Comparison of ENCODE assay signal across 26 cellular contexts in the genomic region with DNA sequence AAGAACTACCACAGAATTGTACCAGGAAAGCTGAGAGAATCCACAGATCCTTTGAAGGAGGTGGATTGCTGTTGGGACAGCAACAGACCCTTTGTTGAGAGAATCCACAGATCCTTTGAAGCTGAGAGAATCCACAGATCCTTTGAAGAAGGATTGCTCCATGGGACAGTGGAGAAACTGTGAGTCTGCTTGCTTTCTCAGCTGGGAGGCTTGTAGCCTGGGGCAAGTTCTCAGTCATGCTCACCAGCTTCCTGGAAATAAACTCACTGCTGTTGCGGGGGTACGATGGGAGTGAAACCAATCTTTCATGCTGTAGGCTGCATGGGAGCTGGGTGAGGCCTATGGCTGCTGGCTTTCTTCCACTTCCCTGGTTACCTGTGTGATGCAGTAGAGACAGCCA.
"Had no signal": no experiment of that assay in that cellular context is flagged by ENCODE, and none has a peak within 500 bp of the region (broad histone marks: within the 10 kb centered on the region; RNA-seq: fewer than 3 reads in every experiment).

No MANE protein-coding gene starts in this region.

- ATAC-seq: esophagus mucosa; left colon; naive thymus-derived CD8-positive, alpha-beta T cell; psoas muscle; stimulated activated effector memory CD8-positive, alpha-beta T cell treated with anti-CD3 and anti-CD28 coated beads, Interleukin-12 subunit alpha, Interleukin-12 subunit beta, amount 100 ng/mL, for 72 hours had no signal

- DNase-seq: activated CD4-positive, alpha-beta memory T cell treated with anti-CD3 and anti-CD28 coated beads for 36 hours; activated CD4-positive, alpha-beta T cell treated with anti-CD3 and anti-CD28 coated beads, Interleukin-2, amount 10 ng/mL, durations not matched to agents 24 days and 14 days; activated CD4-positive, CD25-positive, alpha-beta regulatory T cell treated with anti-CD3 and anti-CD28 coated beads, Interleukin-2, amount 50 U/mL, for 72 hours; activated CD8-positive, alpha-beta memory T cell treated with anti-CD3 and anti-CD28 coated beads, Interleukin-2, amount 50 U/mL, for 4 hours; activated effector memory CD4-positive, alpha-beta T cell treated with anti-CD3 and anti-CD28 coated beads, Interleukin-2, amount 50 U/mL, for 16 hours; activated naive CD4-positive, alpha-beta T cell treated with anti-CD3 and anti-CD28 coated beads, Interleukin-2, amount 10 ng/mL, durations not matched to agents 7 days and 5 days; activated naive CD8-positive, alpha-beta T cell treated with anti-CD3 and anti-CD28 coated beads, Interleukin-2, amount 10 ng/mL, durations not matched to agents 7 days and 5 days; activated T-cell treated with anti-CD3 and anti-CD28 coated beads, Interleukin-2, amount 50 U/mL, for 1 hour; caudate nucleus; foreskin fibroblast; kidney; left colon; naive thymus-derived CD8-positive, alpha-beta T cell; nucleus accumbens; psoas muscle; sigmoid colon; small intestine; stimulated activated CD4-positive, alpha-beta T cell treated with anti-CD3 and anti-CD28 coated beads, Interleukin-4, amount 100 ng/mL, for 24 hours; substantia nigra; upper lobe of left lung; WERI-Rb-1 had no signal

- H3K4me3 ChIP-seq: ascending aorta, hepatocyte, psoas muscle, sigmoid colon, upper lobe of left lung, vagina had no signal
